7 cellular contexts compared by ENCODE assay signal in genomic region chr5:127518319-127518621, GRCh38. TPM values are rescaled to one million over a fixed set of nuclear protein-coding genes. Genes with fewer than 3 reads are reported as not detected.
DNase-seq lines count a peak whose midpoint lies in the region; ATAC-seq and TF ChIP-seq lines count a peak whose summit lies in the region.

No MANE protein-coding gene starts in this region.

- H3K9me3 ChIP-seq in prostate gland = no peaks in the 10 kb centered on the region

- ATAC-seq in GM18517 (IDR thresholded peaks at IDR 0.05; ENCODE audit: unreplicated experiment) (peak; percentile 39), HG02798 (IDR thresholded peaks at IDR 0.05; ENCODE audit: poor library complexity, unreplicated experiment) (peak; percentile 34)

- DNase-seq in SK-MEL-5 (ENCODE audit: low read depth, low spot score) (peak; percentile 44), fibroblast of gingiva (ENCODE audit: low read depth) (peak; percentile 68), prostate gland (ENCODE audit: low spot score) (no peak), NCI-H2081 (lab: John Stamatoyannopoulos, UW) (no peak), NCI-H1048 (lab: John Stamatoyannopoulos, UW) (no peak)

- peak overlapping the region; percentile 46 to 92 for H3K4me3 ChIP-seq in prostate gland

- H3K36me3 ChIP-seq in prostate gland = no peaks in the 10 kb centered on the region

- H3K27me3 ChIP-seq in prostate gland (replicated peaks; ENCODE audit: insufficient read depth) = no peaks in the 10 kb centered on the region

- intact Hi-C loops in prostate gland (cut with DNase I) = no loop called here

- in situ Hi-C loops in SK-MEL-5 (cut with HindIII; ENCODE audit: low pct_unique_long_range_greater_than_20kb, low sequenced_read_pairs) = no loop called here

- no peak for TF ChIP-seq POLR2A in prostate gland (IDR thresholded peaks at IDR 0.05)

- WGBS in prostate gland = 4% methylated on average over 10 of the region's 10 CpGs

- H3K4me1 ChIP-seq in prostate gland (replicated peaks) = no peaks in the 10 kb centered on the region

- peak overlapping the region in 1 of 2 donors; percentile 52 for H3K27ac ChIP-seq in prostate gland

- TF ChIP-seq CTCF in prostate gland (IDR thresholded peaks at IDR 0.05) = no peak

RNA-seq across cellular contexts. Expression of gene PRRC1, which starts 0.8 kb away (rescaled TPM):
- 36.5 and 41.4 TPM in 2 replicates for total RNA-seq in SK-MEL-5 (2014; rRNA removed; shearing (Covaris generic))
- 33.2 and 35.0 TPM in 2 replicates for polyA plus RNA-seq in SK-MEL-5 (2015; cell fraction: cytosol; rRNA removed)
- polyA plus RNA-seq in SK-MEL-5 (2015; cell fraction: nucleus; rRNA removed) = 47.1 and 48.0 TPM in 2 replicates
- total RNA-seq in prostate gland = 10 to 100 TPM; 37.0 to 44.0 TPM

Comparison
In these comparisons a context has a peak if more than half of its experiments do, and no peak if none do; other contexts are left out.
1. DNase-seq: peak in SK-MEL-5 (single experiment) and fibroblast of gingiva (single experiment); none in prostate gland (single experiment), NCI-H2081 (0 of 2) and NCI-H1048 (single experiment).